Comparison of ENCODE assay signal across 8 cellular contexts in the genomic region with DNA sequence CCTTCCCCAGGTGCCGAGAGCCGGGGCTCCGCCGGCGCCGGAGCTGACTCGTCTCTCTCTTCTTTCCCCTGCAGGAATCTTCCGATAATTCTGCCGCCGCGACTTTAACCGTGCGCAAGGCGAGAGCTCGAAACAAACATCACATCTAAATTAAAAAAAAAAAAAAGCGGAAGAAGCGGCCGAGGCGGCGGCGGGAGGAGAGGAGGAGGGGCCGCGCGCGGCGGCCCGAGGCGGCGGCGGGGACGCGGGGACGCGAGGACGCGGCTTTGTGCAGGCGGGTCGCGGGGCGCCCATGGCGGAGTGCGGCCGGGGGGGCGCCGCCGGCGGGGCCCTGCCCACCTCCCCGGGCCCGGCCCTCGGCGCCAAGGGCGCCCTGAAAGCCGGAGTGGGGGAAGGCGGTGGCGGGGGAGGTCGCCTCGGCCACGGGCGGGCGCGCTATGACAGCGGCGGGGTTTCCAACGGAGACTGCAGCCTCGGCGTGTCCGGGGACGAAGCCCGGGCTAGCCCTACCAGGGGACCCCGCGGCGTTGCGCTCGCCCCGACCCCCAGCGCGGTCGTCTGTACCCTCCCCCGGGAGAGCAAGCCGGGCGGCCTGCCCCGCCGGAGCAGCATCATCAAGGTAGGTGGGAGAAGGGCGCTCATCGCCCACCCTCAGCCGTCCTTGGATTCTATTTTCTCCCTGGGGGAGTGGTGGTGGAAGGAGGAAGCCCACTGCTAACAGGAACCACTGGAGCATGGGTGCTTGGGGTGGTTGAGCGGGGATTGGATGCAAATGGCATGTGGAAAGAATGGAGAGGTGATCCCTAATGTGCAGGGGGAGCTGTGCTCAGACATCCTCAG. TPM values are rescaled to one million over a fixed set of nuclear protein-coding genes. Genes with fewer than 3 reads are reported as not detected.
DNase-seq lines count a peak whose midpoint lies in the region; ATAC-seq, FAIRE-seq and TF ChIP-seq lines count a peak whose summit lies in the region.

A gene (plus strand): TSS at position 208 of the 840 bp plus-strand sequence. CDS start 85 bp downstream, at position 293.

- TF ChIP-seq RAD21 in K562 (CRISPR knock-in tag; conservative IDR thresholded peaks at IDR 0.05 in 1 of 2, IDR thresholded peaks at IDR 0.05 in 1 of 2) = no peak

- 3% methylated on average over 21 of the region's 87 CpGs for WGBS in K562 (ENCODE audit: insufficient coverage, low coverage, missing lambda C conversion rate)
- WGBS in small intestine, 3 donors = 0 to 1% (median 0%) methylated on average over 46 to 87 of the region's 87 CpGs

- H3K27ac ChIP-seq in K562 (ENCODE audit: extremely low read depth, low read depth, low read length) (no peak within 1 kb of the TSS), small intestine (ENCODE audit: low read depth in 1 of 2, low read length in 1 of 2) (peak within 1 kb of the TSS; percentile 34 to 82)

- BruUV-seq in K562 (replicated peaks; lab: Mats Ljungman, UMichigan) = no TSS peak

- POLR2A ChIA-PET in K562 (lab: Yijun Ruan, JAX) = interaction anchor here (0.6 to 0.9 kb wide), 2 partner anchors 19 to 350 kb away, joined by 3 read pairs; no protein-coding TSS in a partner anchor

- TF ChIP-seq EP300 in K562 (IDR thresholded peaks at IDR 0.05; ENCODE audit: low read length) = no peak

- H3K36me3 ChIP-seq in K562 (ENCODE audit: control insufficient read depth, insufficient read depth, low read length) (no peaks in the 10 kb centered on the region), small intestine (ENCODE audit: control insufficient read depth in 2 of 2, insufficient read depth in 2 of 2, low read length in 2 of 2) (no peaks in the 10 kb centered on the region)

- H3K27me3 ChIP-seq in K562 (ENCODE audit: control insufficient read depth in 2 of 2, insufficient read depth in 2 of 2, low read length in 2 of 2) (peaks cover 29 to 31% of the 10 kb centered on the region in 2 experiments), small intestine (ENCODE audit: control insufficient read depth in 2 of 2, insufficient read depth in 2 of 2, low read length in 2 of 2) (no peaks in the 10 kb centered on the region)

- TF ChIP-seq CTCF in K562 (IDR thresholded peaks at IDR 0.05 in 2 of 3, conservative IDR thresholded peaks at IDR 0.05 in 1 of 3; ENCODE audit: insufficient read depth in 2 of 3, low read depth in 1 of 3, low read length in 3 of 3) = no peak

- FAIRE-seq in K562 (lab: Jason Lieb, UNC) (no peak), small intestine (lab: Jason Lieb, UNC) (no peak)

- H3K4me3 ChIP-seq in K562 (peak within 1 kb of the TSS; percentile 42), iPS-18c (ENCODE audit: insufficient read depth, low read depth, low read length) (peak within 1 kb of the TSS; percentile 72), small intestine (ENCODE audit: low read depth in 1 of 2, low read length in 2 of 2) (peak within 1 kb of the TSS; percentile 73 to 79)

- H2AFZ ChIP-seq in K562 (ENCODE audit: low read depth, low read length) = peak within 1 kb of the TSS; percentile 71

- in situ Hi-C loops in K562 (cut with MboI) = no loop called here

- peak within 1 kb of the TSS in 1 of 2 experiments; percentile 80; a peak in 2 of 4 replicates for H3K9ac ChIP-seq in K562 (ENCODE audit: insufficient read depth in 1 of 2, low read depth in 2 of 2, low read length in 2 of 2)

- H3K9me3 ChIP-seq in K562 (replicated peaks; ENCODE audit: control insufficient read depth, insufficient read depth, low read depth, low read length) (no peaks in the 10 kb centered on the region), iPS-18c (ENCODE audit: control insufficient read depth, insufficient read depth, low read length) (peaks cover 2% of the 10 kb centered on the region), small intestine (ENCODE audit: control insufficient read depth, low read depth) (no peaks in the 10 kb centered on the region)

- H3K79me2 ChIP-seq in K562 (ENCODE audit: control insufficient read depth, insufficient read depth, low read length) = no peaks in the 10 kb centered on the region

- intact Hi-C loops in K562 (cut with micrococcal nuclease) = loop anchor here (2.0 kb wide), 1 partner anchor 148 kb away; no protein-coding TSS in a partner anchor

- ATAC-seq in GM21423 (IDR thresholded peaks at IDR 0.05; ENCODE audit: unreplicated experiment) (peak; percentile 29), K562 (peak; percentile 73)

- CTCF ChIA-PET in K562 (lab: Yijun Ruan, JAX; ENCODE audit: low intra/inter-chr PET ratio) = no interaction called here

- no peak for TF ChIP-seq POLR2A in K562 (conservative IDR thresholded peaks at IDR 0.05)

- peak within 1 kb of the TSS; percentile 47 for H3K4me2 ChIP-seq in K562 (ENCODE audit: insufficient read depth, low read length)

- H3K4me1 ChIP-seq in K562 (replicated peaks in 1 of 2; ENCODE audit: control insufficient read depth in 2 of 2, insufficient read depth in 2 of 2, low read length in 2 of 2) (peaks cover 0 to 17% of the 10 kb centered on the region in 2 experiments; a peak in 3 of 5 replicates), small intestine (ENCODE audit: control insufficient read depth in 2 of 2, insufficient read depth in 1 of 2, low read depth in 1 of 2, low read length in 1 of 2) (peaks cover 6 to 11% of the 10 kb centered on the region in 2 donors)

- DNase-seq in D341Med (ENCODE audit: low spot score) = peak; percentile 88
- peak; percentile 76 for DNase-seq in HuH-7 (ENCODE audit: low spot score)
- peak; percentile 63 for DNase-seq in T-helper 9 cell
- peak; percentile 42 to 58 (median 56) for DNase-seq in K562 (ENCODE audit: extremely low read depth in 1 of 4, low spot score in 3 of 4)
- peak; percentile 63 for DNase-seq in small intestine
- DNase-seq in NCI-H446 (lab: John Stamatoyannopoulos, UW) = no peak

- H4K20me1 ChIP-seq in K562 (replicated peaks; ENCODE audit: control insufficient read depth, insufficient read depth, low read length) = no peaks in the 10 kb centered on the region

- no peaks in the 10 kb centered on the region for H3K9me1 ChIP-seq in K562 (ENCODE audit: control insufficient read depth, insufficient read depth, low read length)

TF ChIP-seq in K562, 482 proteins besides CTCF, POLR2A, EP300 and RAD21 (continues in another document):
- TF ChIP-seq ZNF384 (IDR thresholded peaks at IDR 0.05; ENCODE audit: low read depth, low read length) = peak; percentile 84
- TF ChIP-seq, protein P1, sequence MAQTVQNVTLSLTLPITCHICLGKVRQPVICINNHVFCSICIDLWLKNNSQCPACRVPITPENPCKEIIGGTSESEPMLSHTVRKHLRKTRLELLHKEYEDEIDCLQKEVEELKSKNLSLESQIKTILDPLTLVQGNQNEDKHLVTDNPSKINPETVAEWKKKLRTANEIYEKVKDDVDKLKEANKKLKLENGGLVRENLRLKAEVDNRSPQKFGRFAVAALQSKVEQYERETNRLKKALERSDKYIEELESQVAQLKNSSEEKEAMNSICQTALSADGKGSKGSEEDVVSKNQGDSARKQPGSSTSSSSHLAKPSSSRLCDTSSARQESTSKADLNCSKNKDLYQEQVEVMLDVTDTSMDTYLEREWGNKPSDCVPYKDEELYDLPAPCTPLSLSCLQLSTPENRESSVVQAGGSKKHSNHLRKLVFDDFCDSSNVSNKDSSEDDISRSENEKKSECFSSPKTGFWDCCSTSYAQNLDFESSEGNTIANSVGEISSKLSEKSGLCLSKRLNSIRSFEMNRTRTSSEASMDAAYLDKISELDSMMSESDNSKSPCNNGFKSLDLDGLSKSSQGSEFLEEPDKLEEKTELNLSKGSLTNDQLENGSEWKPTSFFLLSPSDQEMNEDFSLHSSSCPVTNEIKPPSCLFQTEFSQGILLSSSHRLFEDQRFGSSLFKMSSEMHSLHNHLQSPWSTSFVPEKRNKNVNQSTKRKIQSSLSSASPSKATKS (CRISPR knock-in tag; IDR thresholded peaks at IDR 0.05) = no peak
- TF ChIP-seq CXXC5 (CRISPR knock-in tag; IDR thresholded peaks at IDR 0.05) = peak; percentile 64; the same call in 1 of the 2 replicates
- 0 out of 2 replicates have a peak, but pooled peaks have one; percentile 31 for TF ChIP-seq SPI1 (IDR thresholded peaks at IDR 0.05; ENCODE audit: borderline replicate concordance, low read depth, low read length)
- TF ChIP-seq ZBTB7A (IDR thresholded peaks at IDR 0.05; ENCODE audit: borderline replicate concordance, control insufficient read depth, low read depth, low read length) = 0 out of 2 replicates have a peak, but pooled peaks have one; percentile 6
- TF ChIP-seq NRF1 (conservative IDR thresholded peaks at IDR 0.05 in 1 of 2, IDR thresholded peaks at IDR 0.05 in 1 of 2) = peak; percentile 33 to 34; a peak in 1 of 4 replicates
- no peak for TF ChIP-seq ZNF263 (CRISPR knock-in tag; IDR thresholded peaks at IDR 0.05; ENCODE audit: borderline replicate concordance)

RNA-seq across cellular contexts. Expression of the gene that starts here (rescaled TPM):
- 0.12 and 0.46 TPM in 2 replicates for total RNA-seq in K562 (2011; cell fraction: chromatin; rRNA removed; ENCODE audit: low replicate concordance)
- 0.33 and 0.39 TPM in 2 replicates for total RNA-seq in K562 (2011; cell fraction: nucleolus; rRNA removed)
- total RNA-seq in K562 (2011; cell fraction: nucleoplasm; rRNA removed) = 0.31 and 0.37 TPM in 2 replicates
- total RNA-seq in K562 (2014; rRNA removed) (0.04 and 0.09 TPM in 2 replicates), K562 (2014; rRNA removed; fragmentation: Illumina TruSeq; extraction: Trizol) (0.10 and 0.11 TPM in 2 replicates), K562 (2015; rRNA removed; fragmentation: Illumina TruSeq; extraction: Trizol) (0.11 TPM in 2 replicates), K562 (2021) (0.18 and 0.20 TPM in 2 replicates)
- polyA plus RNA-seq in K562 (2011; rRNA removed) (0.11 and 0.17 TPM in 2 replicates), K562 (2014; fragmentation: Illumina TruSeq; extraction: Trizol) (0.06 and 0.09 TPM in 2 replicates), K562 (2014; fragmentation: Nextera tagmentation; extraction: Ambion mirVana) (under 1 TPM in 1 of 2 experiments, not detected in 1; 0.03 TPM), K562 (2014; rRNA removed) (not detected in 2 replicates), small intestine (10 to 100 TPM in 1 of 3 donors, 1 to 10 TPM in 2; 4.0 to 14.3 (median 6.5) TPM)
- 0.07 and 0.10 TPM in 2 replicates for polyA plus RNA-seq in K562 (2011; cell fraction: cytosol; rRNA removed)
- 0.14 and 0.15 TPM in 2 replicates for polyA plus RNA-seq in K562 (2011; cell fraction: nucleus; rRNA removed)
- 0.05 and 0.08 TPM in 2 replicates for polyA plus RNA-seq in K562 (2012)
- 0.53 and 0.54 TPM in 2 replicates for polyA minus RNA-seq in K562 (2011; rRNA and poly(A)+ RNA removed)
- 0.29 TPM in 1 of 2 replicates, not detected in the other for polyA minus RNA-seq in K562 (2011; cell fraction: cytosol; rRNA and poly(A)+ RNA removed)
- polyA minus RNA-seq in K562 (2011; cell fraction: nucleus; rRNA and poly(A)+ RNA removed) = 0.40 and 0.56 TPM in 2 replicates

Comparison
In these comparisons a context has a peak if more than half of its experiments do, and no peak if none do; other contexts are left out.
1. RNA of the gene that starts here (polyA plus RNA-seq): 4.0 to 14.3 TPM in small intestine; 0.03 to 0.17 TPM in K562; every median in the first group is over 4 times any median in the second.
2. Peak in DNase-seq, ATAC-seq, H3K4me3 ChIP-seq and H3K4me2 ChIP-seq in K562; RNA of the gene not detected or under 1 TPM.
3. DNase-seq: peak in D341Med (single experiment), HuH-7 (single experiment), T-helper 9 cell (single experiment) and small intestine (single experiment); none in NCI-H446 (0 of 2).
4. Peak in every context shown above with its lines, with median percentiles within 50 percentile points of each other: H3K4me3 ChIP-seq.